33 cellular contexts compared by ENCODE assay signal in genomic region chr11:95845168-95845567, GRCh38.
"Had no signal": no experiment of that assay in that cellular context is flagged by ENCODE, and none has a peak within 500 bp of the region (broad histone marks: within the 10 kb centered on the region; RNA-seq: fewer than 3 reads in every experiment).

No MANE protein-coding gene starts in this region.

- H3K27ac ChIP-seq: adrenal gland, ascending aorta, body of pancreas, brain microvascular endothelial cell, breast epithelium, cardiac muscle cell had no signal

- H3K4me1 ChIP-seq: body of pancreas, breast epithelium had no signal

- H3K36me3 ChIP-seq: breast epithelium had no signal

- H3K9me3 ChIP-seq: adrenal gland, ascending aorta, body of pancreas, breast epithelium had no signal

- ATAC-seq: activated naive CD4-positive, alpha-beta T cell treated with anti-CD3 and anti-CD28 coated beads, Interleukin-2, amount 50 U/mL, for 72 hours; activated naive CD8-positive, alpha-beta T cell treated with anti-CD3 and anti-CD28 coated beads, Interleukin-2, amount 50 U/mL, for 24 hours; activated T-cell treated with anti-CD3 and anti-CD28 coated beads, Interleukin-2, amount 50 U/mL, for 4 hours; activated T-cell treated with anti-CD3 and anti-CD28 coated beads, Interleukin-2, amount 50 U/mL, for 72 hours; activated T-helper 17 cell treated with anti-CD3 and anti-CD28 coated beads, Interleukin-2, amount 50 U/mL, for 72 hours; body of pancreas had no signal

- H3K27me3 ChIP-seq: adrenal gland, ascending aorta, body of pancreas, brain microvascular endothelial cell, breast epithelium, cardiac muscle cell had no signal

- DNase-seq: activated effector memory CD4-positive, alpha-beta T cell treated with anti-CD3 and anti-CD28 coated beads, Interleukin-2, amount 50 U/mL, for 16 hours; activated effector memory CD4-positive, alpha-beta T cell treated with Interleukin-2 at 50 U/mL for 16 hours; activated gamma-delta T cell; activated gamma-delta T cell treated with Interleukin-2 at 50 U/mL for 16 hours; activated naive CD4-positive, alpha-beta T cell; activated naive CD4-positive, alpha-beta T cell treated with anti-CD3 and anti-CD28 coated beads for 36 hours; activated naive CD4-positive, alpha-beta T cell treated with anti-CD3 and anti-CD28 coated beads, Interleukin-2, amount 10 ng/mL, durations not matched to agents 7 days and 5 days; activated naive CD4-positive, alpha-beta T cell treated with anti-CD3 and anti-CD28 coated beads, Interleukin-2, amount 50 U/mL, for 16 hours; activated naive CD4-positive, alpha-beta T cell treated with Interleukin-2 at 50 U/mL for 16 hours; activated naive CD8-positive, alpha-beta T cell treated with anti-CD3 and anti-CD28 coated beads for 36 hours; activated naive CD8-positive, alpha-beta T cell treated with anti-CD3 and anti-CD28 coated beads, Interleukin-2, amount 10 ng/mL, durations not matched to agents 7 days and 5 days; activated naive CD8-positive, alpha-beta T cell treated with anti-CD3 and anti-CD28 coated beads, Interleukin-2, amount 50 U/mL, for 24 hours; activated T-cell treated with anti-CD3 and anti-CD28 coated beads, Interleukin-2, amount 50 U/mL, for 24 hours; activated T-cell treated with anti-CD3 and anti-CD28 coated beads, Interleukin-2, amount 50 U/mL, for 4 hours; activated T-cell treated with anti-CD3 and anti-CD28 coated beads, Interleukin-2, amount 50 U/mL, for 48 hours; activated T-cell treated with anti-CD3 and anti-CD28 coated beads, Interleukin-2, amount 50 U/mL, for 72 hours; adrenal gland; amniotic stem cell; amygdala; anterior cingulate cortex; aorta; body of pancreas; brain microvascular endothelial cell; central memory CD4-positive, alpha-beta T cell; cerebellar nuclear complex had no signal

- H3K4me3 ChIP-seq: adrenal gland, ascending aorta, body of pancreas, breast epithelium, cardiac muscle cell had no signal

- FAIRE-seq: astrocyte, bronchial epithelial cell, colon had no signal
